Comparison of ENCODE assay signal across 1 cellular context in the genomic region with DNA sequence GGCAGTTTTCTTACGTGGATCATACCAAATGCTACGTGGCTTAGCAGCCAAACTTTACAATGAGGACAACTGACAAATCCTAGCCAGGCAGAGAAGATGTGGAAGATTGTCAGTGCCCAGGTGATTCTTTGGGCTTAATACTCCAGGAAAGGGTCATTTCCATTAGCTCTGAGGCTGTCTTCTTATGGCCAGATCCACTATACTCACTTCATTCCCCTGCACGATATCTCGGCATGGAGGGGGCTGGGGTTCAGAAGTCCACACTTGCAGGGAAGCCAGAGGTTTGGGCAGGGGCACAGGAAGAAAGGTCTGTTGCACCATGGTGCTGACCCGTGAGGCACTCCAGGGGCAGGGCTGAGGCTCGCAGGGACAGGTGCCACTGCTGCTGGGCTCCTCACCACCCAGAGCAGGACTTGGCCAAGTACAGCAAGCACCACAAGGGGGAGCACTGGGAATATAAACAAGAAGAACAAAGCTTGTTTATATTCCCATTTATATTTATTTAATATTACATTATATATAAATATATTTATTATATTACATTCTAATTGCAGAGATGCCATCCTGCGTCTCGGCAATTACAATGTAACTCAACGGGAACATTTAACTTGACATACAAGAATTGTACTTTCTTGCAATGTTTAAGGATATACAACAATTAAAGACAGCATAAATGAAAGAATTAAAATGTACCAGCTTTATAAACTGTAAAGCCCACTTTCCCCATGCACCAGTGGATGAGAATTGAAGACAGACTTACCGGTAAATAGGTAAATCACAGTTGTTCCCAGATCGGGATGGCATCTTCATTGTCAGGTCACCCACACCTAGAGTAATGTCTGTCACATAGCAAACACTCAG.
TF ChIP-seq lines count a peak whose summit lies in the region.

No MANE protein-coding gene starts in this region.

TF ChIP-seq in endothelial cell of umbilical vein, 7 proteins besides CTCF, POLR2A, EP300 and RAD21 (continued from another document):
- no peak for TF ChIP-seq POLR2AphosphoS5 (IDR thresholded peaks at IDR 0.05; ENCODE audit: insufficient read depth, low read depth, low read length)
